In genomic region chr1:196659471-196659870, GRCh38 we compare ENCODE assay signal across 32 cellular contexts. TPM values are rescaled to one million over a fixed set of nuclear protein-coding genes. Genes with fewer than 3 reads are reported as not detected.
DNase-seq lines count a peak whose midpoint lies in the region; ATAC-seq and TF ChIP-seq lines count a peak whose summit lies in the region.
"Had no signal": no experiment of that assay in that cellular context is flagged by ENCODE, and none has a peak within 500 bp of the region (broad histone marks: within the 10 kb centered on the region; RNA-seq: fewer than 3 reads in every experiment).

No MANE protein-coding gene starts in this region.

- intact Hi-C loops in naive thymus-derived CD4-positive, alpha-beta T cell (cut with micrococcal nuclease), result no loop called here
- intact Hi-C loops in left lung (cut with DNase I), result loop anchor here in 1 of 2 donors (10.0 kb wide), 1 partner anchor 305 kb away; no protein-coding TSS in a partner anchor

- POLR2A ChIA-PET in naive thymus-derived CD4-positive, alpha-beta T cell (lab: Charles Lee), result no interaction called here

- H3K4me3 Mint-ChIP-seq in naive thymus-derived CD4-positive, alpha-beta T cell, result no peak overlapping the region
- H3K4me3 Mint-ChIP-seq: activated CD4-positive, alpha-beta memory T cell treated with anti-CD3 and anti-CD28 coated beads for 36 hours; neural progenitor cell; T-helper 2 cell treated with Interferon-gamma antibody and Interleukin-4, amounts not matched to agents 5 μg/mL and 100 μg/mL, for 36 hours had no signal

- H3K9me3 ChIP-seq in naive thymus-derived CD4-positive, alpha-beta T cell (ENCODE audit: control insufficient read depth in 2 of 3, low read length in 3 of 3), result no peaks in the 10 kb centered on the region
- no peaks in the 10 kb centered on the region for H3K9me3 ChIP-seq in left lung
- H3K9me3 ChIP-seq: esophagus squamous epithelium, heart right ventricle had no signal

- CTCF ChIA-PET in naive thymus-derived CD4-positive, alpha-beta T cell (lab: Charles Lee), result no interaction called here

- no peaks in the 10 kb centered on the region for H3K36me3 Mint-ChIP-seq in naive thymus-derived CD4-positive, alpha-beta T cell
- H3K36me3 Mint-ChIP-seq: activated CD4-positive, alpha-beta memory T cell treated with anti-CD3 and anti-CD28 coated beads for 36 hours; brain; neural progenitor cell had no signal

- no peak overlapping the region for H3K27ac ChIP-seq in naive thymus-derived CD4-positive, alpha-beta T cell (ENCODE audit: low read depth, low read length)
- no peak overlapping the region for H3K27ac ChIP-seq in left lung
- H3K27ac ChIP-seq: C4-2B, dorsolateral prefrontal cortex, heart right ventricle, neural progenitor cell, parathyroid adenoma had no signal

- no peaks in the 10 kb centered on the region for H3K36me3 ChIP-seq in naive thymus-derived CD4-positive, alpha-beta T cell (ENCODE audit: control insufficient read depth in 2 of 3, insufficient read depth in 3 of 3, low read length in 3 of 3)
- no peaks in the 10 kb centered on the region for H3K36me3 ChIP-seq in left lung
- H3K36me3 ChIP-seq: esophagus squamous epithelium, heart right ventricle, neural progenitor cell had no signal

- H3K4me3 ChIP-seq in choroid plexus epithelial cell (ENCODE audit: low read depth, low read length) (no peak overlapping the region), left lung (no peak overlapping the region)
- H3K4me3 ChIP-seq in naive thymus-derived CD4-positive, alpha-beta T cell (ENCODE audit: low read length), result no peak overlapping the region
- H3K4me3 ChIP-seq: dorsolateral prefrontal cortex, heart right ventricle, neural progenitor cell, smooth muscle cell had no signal

- H3K27me3 ChIP-seq in naive thymus-derived CD4-positive, alpha-beta T cell (ENCODE audit: control insufficient read depth in 2 of 2, insufficient read depth in 2 of 2, low read length in 2 of 2), result no peaks in the 10 kb centered on the region
- no peaks in the 10 kb centered on the region for H3K27me3 ChIP-seq in left lung
- H3K27me3 ChIP-seq: dorsolateral prefrontal cortex, esophagus squamous epithelium, heart right ventricle, neural progenitor cell had no signal

- H3K4me1 ChIP-seq in naive thymus-derived CD4-positive, alpha-beta T cell (ENCODE audit: control insufficient read depth in 2 of 2, insufficient read depth in 2 of 2, low read length in 2 of 2), result no peaks in the 10 kb centered on the region
- H3K4me1 ChIP-seq in left lung, result peaks cover 0 to 4% of the 10 kb centered on the region in 2 donors
- H3K4me1 ChIP-seq: neural progenitor cell, parathyroid adenoma had no signal

- ATAC-seq in naive thymus-derived CD4-positive, alpha-beta T cell, result peak; percentile 22
- no peak for ATAC-seq in left lung
- no peak for ATAC-seq in HG03045 (IDR thresholded peaks at IDR 0.05; ENCODE audit: unreplicated experiment)
- no peak for ATAC-seq in HG03025 (IDR thresholded peaks at IDR 0.05; ENCODE audit: low FRiP score, unreplicated experiment)
- ATAC-seq: heart right ventricle, SK-N-SH treated with all-trans-retinoic acid at 6 μM for 48 hours had no signal

- DNase-seq in NCI-H748 (lab: John Stamatoyannopoulos, UW; ENCODE audit: unreplicated experiment) (peak; percentile 4), NCI-H748 treated with DMSO at 0.1 percent for 48 hours (lab: John Stamatoyannopoulos, UW) (no peak), MV-4-11 (lab: John Stamatoyannopoulos, UW) (peak; percentile 30), choroid plexus epithelial cell (ENCODE audit: low read depth) (peak; percentile 52), left lung (no peak)
- DNase-seq in naive thymus-derived CD4-positive, alpha-beta T cell, result no peak
- DNase-seq: 8988T; activated CD4-positive, alpha-beta memory T cell treated with anti-CD3 and anti-CD28 coated beads for 36 hours; activated CD4-positive, alpha-beta T cell treated with anti-CD3 and anti-CD28 coated beads for 1 hour; activated CD8-positive, alpha-beta memory T cell treated with anti-CD3 and anti-CD28 coated beads, Interleukin-2, amount 50 U/mL, for 4 hours; activated naive CD4-positive, alpha-beta T cell treated with anti-CD3 and anti-CD28 coated beads, Interleukin-2, amount 50 U/mL, for 16 hours; cerebellar nuclear complex; dorsolateral prefrontal cortex; esophagus squamous epithelium; heart right ventricle; HFFc6; KG1; kidney glomerular epithelial cell; NCI-H774; retina; stimulated activated naive CD4-positive, alpha-beta T cell treated with Interleukin-2 at 50 U/mL for 16 hours had no signal

- no peaks in the 10 kb centered on the region for H3K9me3 Mint-ChIP-seq in naive thymus-derived CD4-positive, alpha-beta T cell
- H3K9me3 Mint-ChIP-seq: activated CD4-positive, alpha-beta memory T cell treated with anti-CD3 and anti-CD28 coated beads for 36 hours; brain; HFFc6; neural progenitor cell; T-helper 2 cell treated with Interferon-gamma antibody and Interleukin-4, amounts not matched to agents 5 μg/mL and 100 μg/mL, for 36 hours had no signal

- no peaks in the 10 kb centered on the region for H3K27me3 Mint-ChIP-seq in naive thymus-derived CD4-positive, alpha-beta T cell
- H3K27me3 Mint-ChIP-seq: activated CD4-positive, alpha-beta memory T cell treated with anti-CD3 and anti-CD28 coated beads for 36 hours; brain had no signal

- TF ChIP-seq CTCF in choroid plexus epithelial cell (conservative IDR thresholded peaks at IDR 0.05; ENCODE audit: low read depth, low read length) (no peak), left lung (IDR thresholded peaks at IDR 0.05) (no peak)

- H3K27ac Mint-ChIP-seq in naive thymus-derived CD4-positive, alpha-beta T cell, result no peak overlapping the region
- H3K27ac Mint-ChIP-seq: activated CD4-positive, alpha-beta memory T cell treated with anti-CD3 and anti-CD28 coated beads for 36 hours; brain; HFFc6; neural progenitor cell; T-helper 2 cell treated with Interferon-gamma antibody and Interleukin-4, amounts not matched to agents 5 μg/mL and 100 μg/mL, for 36 hours had no signal

- H3K4me1 Mint-ChIP-seq in naive thymus-derived CD4-positive, alpha-beta T cell, result peaks cover 0 to 8% (median 0%) of the 10 kb centered on the region in 7 donors
- H3K4me1 Mint-ChIP-seq: neural progenitor cell had no signal

RNA-seq across cellular contexts. Expression of gene CFH, which starts 7.6 kb away (rescaled TPM):
- 10 to 100 TPM in 1 of 5 experiments, 1 to 10 TPM in 2, under 1 TPM in 2; 0.22 to 10.6 (median 1.3) TPM for total RNA-seq in naive thymus-derived CD4-positive, alpha-beta T cell
- not detected for polyA plus RNA-seq in naive thymus-derived CD4-positive, alpha-beta T cell
- total RNA-seq in left lung, result 100 to 1,000 TPM; 101 to 161 TPM
- total RNA-seq: H1, OCI-LY7 had no signal
- polyA plus RNA-seq: H1 had no signal

RNA-seq across cellular contexts. Expression of gene KCNT2, which starts 51.2 kb away (rescaled TPM):
- not detected for total RNA-seq in naive thymus-derived CD4-positive, alpha-beta T cell
- not detected for polyA plus RNA-seq in naive thymus-derived CD4-positive, alpha-beta T cell
- 1 to 10 TPM; 2.7 to 5.1 TPM for total RNA-seq in left lung
- total RNA-seq: activated CD4-positive, alpha-beta memory T cell treated with anti-CD3 and anti-CD28 coated beads for 36 hours; OCI-LY7 had no signal

Comparison
In these comparisons a context has a peak if more than half of its experiments do, and no peak if none do; other contexts are left out.
1. DNase-seq: peak in NCI-H748 (single experiment), MV-4-11 (single experiment) and choroid plexus epithelial cell (single experiment); none in NCI-H748 treated with DMSO at 0.1 percent for 48 hours (single experiment), naive thymus-derived CD4-positive, alpha-beta T cell (0 of 9) and left lung (0 of 2).
2. RNA of gene CFH, which starts 7.6 kb away (total RNA-seq): 101 to 161 TPM in left lung; 0.22 to 10.6 TPM in naive thymus-derived CD4-positive, alpha-beta T cell; every median in the first group is over 4 times any median in the second.